ENCODE assay signal across 18 cellular contexts in genomic region chr14:73262427-73263183, GRCh38.
"Had no signal": no experiment of that assay in that cellular context is flagged by ENCODE, and none has a peak within 500 bp of the region (broad histone marks: within the 10 kb centered on the region; RNA-seq: fewer than 3 reads in every experiment).

No MANE protein-coding gene starts in this region.

- ATAC-seq: esophagus mucosa; heart left ventricle; mucosa of descending colon; naive thymus-derived CD8-positive, alpha-beta T cell; right cardiac atrium had no signal

- DNase-seq: effector memory CD4-positive, alpha-beta T cell; hypothalamus; kidney glomerular epithelial cell; mammary epithelial cell; right cardiac atrium; stimulated activated CD4-positive, alpha-beta T cell treated with anti-CD3 and anti-CD28 coated beads, Interleukin-2, amount 100 ng/mL, for 48 hours; stimulated activated naive CD4-positive, alpha-beta T cell treated with Interleukin-2 at 50 U/mL for 16 hours; thyroid gland; uterus had no signal

- H3K36me3 ChIP-seq: ovary, upper lobe of left lung, uterus had no signal

- H3K27ac Mint-ChIP-seq: naive thymus-derived CD8-positive, alpha-beta T cell; progenitor cell of endocrine pancreas had no signal

- H3K4me3 Mint-ChIP-seq: naive thymus-derived CD8-positive, alpha-beta T cell had no signal

- H3K27me3 ChIP-seq: heart left ventricle, ovary, suprapubic skin, thyroid gland, upper lobe of left lung, uterus had no signal

- H3K9me3 Mint-ChIP-seq: naive thymus-derived CD8-positive, alpha-beta T cell had no signal

- H3K36me3 Mint-ChIP-seq: naive thymus-derived CD8-positive, alpha-beta T cell had no signal

- H3K27me3 Mint-ChIP-seq: progenitor cell of endocrine pancreas had no signal

- H3K4me3 ChIP-seq: heart left ventricle, mucosa of descending colon, ovary, smooth muscle cell, suprapubic skin, thyroid gland, upper lobe of left lung, uterus had no signal
